ENCODE assay signal across 17 cellular contexts in the genomic region with DNA sequence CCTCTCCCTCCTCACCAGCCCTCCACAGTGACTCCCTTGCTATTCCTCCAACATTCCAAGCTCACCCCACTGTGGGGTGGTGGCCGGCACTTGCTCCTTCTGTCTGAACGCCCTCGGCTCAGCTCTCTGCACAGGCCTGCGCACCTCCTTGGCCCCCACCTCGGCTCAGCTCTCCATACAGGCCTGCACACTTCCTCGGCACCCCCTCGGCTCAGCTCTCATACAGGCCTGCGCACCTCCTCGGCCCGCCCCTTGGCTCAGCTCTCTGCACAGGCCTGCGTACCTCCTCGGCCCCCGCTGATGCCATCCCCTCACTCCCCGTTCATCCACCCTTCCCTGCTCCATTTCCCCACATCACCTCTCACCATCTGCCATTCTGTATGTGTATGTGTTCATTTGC.
DNase-seq lines count a peak whose midpoint lies in the region; ATAC-seq and TF ChIP-seq lines count a peak whose summit lies in the region.
"Had no signal": no experiment of that assay in that cellular context is flagged by ENCODE, and none has a peak within 500 bp of the region (broad histone marks: within the 10 kb centered on the region; RNA-seq: fewer than 3 reads in every experiment).

No MANE protein-coding gene starts in this region.

- H3K36me3 ChIP-seq in left ventricle myocardium inferior (peaks cover 45% of the 10 kb centered on the region), RWPE2 (ENCODE audit: low read depth) (no peaks in the 10 kb centered on the region), upper lobe of right lung (no peaks in the 10 kb centered on the region)

- POLR2A ChIA-PET in WTC11 (lab: Charles Lee): interaction anchor here (0.6 kb wide), 1 partner anchor 1066 kb away, joined by 3 read pairs; no protein-coding TSS in a partner anchor
- POLR2A ChIA-PET in naive thymus-derived CD8-positive, alpha-beta T cell (lab: Charles Lee): no interaction called here

- CTCF ChIA-PET in WTC11 (lab: Charles Lee): interaction anchor here (0.9 to 1.6 kb wide), 2 partner anchors 121 to 290 kb away, joined by 3 to 4 read pairs; no protein-coding TSS in a partner anchor

- H3K27me3 ChIP-seq in left ventricle myocardium inferior (ENCODE audit: low read depth) (no peaks in the 10 kb centered on the region), RWPE2 (ENCODE audit: insufficient read depth, poor library complexity, severe bottlenecking) (peaks cover 19% of the 10 kb centered on the region), upper lobe of right lung (no peaks in the 10 kb centered on the region)

- no peak overlapping the region for H3K27ac Mint-ChIP-seq in WTC11
- H3K27ac Mint-ChIP-seq in naive thymus-derived CD8-positive, alpha-beta T cell: no peak overlapping the region
- H3K27ac Mint-ChIP-seq: CD4-positive, CD25-positive, alpha-beta regulatory T cell; CD8-positive, alpha-beta T cell had no signal

- H3K4me1 ChIP-seq in left ventricle myocardium inferior (peaks cover 31% of the 10 kb centered on the region), RWPE2 (ENCODE audit: insufficient read depth, poor library complexity, severe bottlenecking) (no peaks in the 10 kb centered on the region), upper lobe of right lung (peaks cover 5% of the 10 kb centered on the region)
- H3K4me1 ChIP-seq: Caco-2 had no signal

- no peaks in the 10 kb centered on the region for H3K9me3 ChIP-seq in left ventricle myocardium inferior (replicated peaks)
- no peaks in the 10 kb centered on the region for H3K9me3 ChIP-seq in RWPE2 (ENCODE audit: severe bottlenecking)
- no peaks in the 10 kb centered on the region for H3K9me3 ChIP-seq in upper lobe of right lung
- H3K9me3 ChIP-seq: Caco-2 had no signal

- peaks cover 7% of the 10 kb centered on the region for H3K4me1 Mint-ChIP-seq in WTC11
- peaks cover 0 to 18% (median 3%) of the 10 kb centered on the region in 4 donors for H3K4me1 Mint-ChIP-seq in naive thymus-derived CD8-positive, alpha-beta T cell
- H3K4me1 Mint-ChIP-seq: CD4-positive, CD25-positive, alpha-beta regulatory T cell had no signal

- H3K27ac ChIP-seq in left ventricle myocardium inferior (replicated peaks) (no peak overlapping the region), RWPE2 (ENCODE audit: poor library complexity, severe bottlenecking) (no peak overlapping the region), upper lobe of right lung (no peak overlapping the region)
- H3K27ac ChIP-seq: GM23248 had no signal

- ATAC-seq in left ventricle myocardium superior (peak; percentile 6), RWPE2 (ENCODE audit: low read depth) (no peak), upper lobe of right lung (peak; percentile 44), WTC11 (no peak)
- ATAC-seq in naive thymus-derived CD8-positive, alpha-beta T cell: no peak
- ATAC-seq: CD8-positive, alpha-beta T cell had no signal

- no peak overlapping the region for H3K4me3 Mint-ChIP-seq in WTC11
- H3K4me3 Mint-ChIP-seq in naive thymus-derived CD8-positive, alpha-beta T cell: no peak overlapping the region
- H3K4me3 Mint-ChIP-seq: CD4-positive, CD25-positive, alpha-beta regulatory T cell; CD8-positive, alpha-beta T cell had no signal

- intact Hi-C loops in left ventricle myocardium superior (cut with micrococcal nuclease) (no loop called here), left ventricle myocardium inferior (cut with micrococcal nuclease) (no loop called here), posterior vena cava (cut with DNase I) (no loop called here), upper lobe of right lung (cut with DNase I) (no loop called here)

- H3K36me3 Mint-ChIP-seq in WTC11: no peaks in the 10 kb centered on the region
- H3K36me3 Mint-ChIP-seq in naive thymus-derived CD8-positive, alpha-beta T cell: no peaks in the 10 kb centered on the region
- H3K36me3 Mint-ChIP-seq: CD4-positive, CD25-positive, alpha-beta regulatory T cell; CD8-positive, alpha-beta T cell had no signal

- DNase-seq in left ventricle myocardium superior (no peak), left ventricle myocardium inferior (no peak), RWPE2 (ENCODE audit: low spot score) (peak; percentile 77), posterior vena cava (ENCODE audit: low spot score) (peak; percentile 45), upper lobe of right lung (no peak), GM20000 (ENCODE audit: low spot score) (no peak), WTC11 (ENCODE audit: low spot score) (no peak)
- DNase-seq in naive thymus-derived CD8-positive, alpha-beta T cell: no peak
- DNase-seq: C1 segment of cervical spinal cord; Caco-2; CD4-positive, CD25-positive, alpha-beta regulatory T cell; CD8-positive, alpha-beta T cell; DMS153; DND-41; GM23248; H7; HCEC 1CT had no signal

- H3K27me3 Mint-ChIP-seq in WTC11 (ENCODE audit: low read depth): no peaks in the 10 kb centered on the region
- H3K27me3 Mint-ChIP-seq in naive thymus-derived CD8-positive, alpha-beta T cell: peaks cover 0 to 8% (median 2%) of the 10 kb centered on the region in 5 donors
- H3K27me3 Mint-ChIP-seq: CD4-positive, CD25-positive, alpha-beta regulatory T cell had no signal

- TF ChIP-seq CTCF in left ventricle myocardium inferior (IDR thresholded peaks at IDR 0.05; ENCODE audit: borderline replicate concordance) (no peak), RWPE2 (IDR thresholded peaks at IDR 0.05; ENCODE audit: poor library complexity, severe bottlenecking) (no peak), upper lobe of right lung (IDR thresholded peaks at IDR 0.05) (no peak), GM20000 (IDR thresholded peaks at IDR 0.05; ENCODE audit: extremely low read depth, missing control alignments) (no peak), WTC11 (IDR thresholded peaks at IDR 0.05) (no peak)

- H3K4me3 ChIP-seq in left ventricle myocardium inferior (no peak overlapping the region), RWPE2 (ENCODE audit: severe bottlenecking) (no peak overlapping the region), upper lobe of right lung (no peak overlapping the region)
- H3K4me3 ChIP-seq: GM23248 had no signal

- H3K9me3 Mint-ChIP-seq in WTC11: no peaks in the 10 kb centered on the region
- H3K9me3 Mint-ChIP-seq in naive thymus-derived CD8-positive, alpha-beta T cell: no peaks in the 10 kb centered on the region
- H3K9me3 Mint-ChIP-seq: CD8-positive, alpha-beta T cell had no signal

TF ChIP-seq in WTC11, 78 proteins besides CTCF, POLR2A, EP300 and RAD21 (continues in another document):
- TF ChIP-seq NR1H2 (CRISPR knock-in tag; IDR thresholded peaks at IDR 0.05) (no peak), ZNF121 (CRISPR knock-in tag; IDR thresholded peaks at IDR 0.05) (no peak), NFE2L1 (CRISPR knock-in tag; IDR thresholded peaks at IDR 0.05) (no peak), NFATC4 (CRISPR knock-in tag; IDR thresholded peaks at IDR 0.05) (no peak), E2F1 (CRISPR knock-in tag; IDR thresholded peaks at IDR 0.05) (no peak), ZNF263 (CRISPR knock-in tag; IDR thresholded peaks at IDR 0.05; ENCODE audit: low read depth) (no peak), GABPB1 (CRISPR knock-in tag; IDR thresholded peaks at IDR 0.05) (no peak), ATF2 (CRISPR knock-in tag; IDR thresholded peaks at IDR 0.05; ENCODE audit: borderline replicate concordance, low read depth) (no peak), JAZF1 (CRISPR knock-in tag; IDR thresholded peaks at IDR 0.05) (no peak), CREB1 (CRISPR knock-in tag; IDR thresholded peaks at IDR 0.05) (no peak), ZBTB21 (CRISPR knock-in tag; IDR thresholded peaks at IDR 0.05; ENCODE audit: borderline replicate concordance) (no peak), TEAD1 (CRISPR knock-in tag; IDR thresholded peaks at IDR 0.05) (no peak)
- TF ChIP-seq, protein P1, sequence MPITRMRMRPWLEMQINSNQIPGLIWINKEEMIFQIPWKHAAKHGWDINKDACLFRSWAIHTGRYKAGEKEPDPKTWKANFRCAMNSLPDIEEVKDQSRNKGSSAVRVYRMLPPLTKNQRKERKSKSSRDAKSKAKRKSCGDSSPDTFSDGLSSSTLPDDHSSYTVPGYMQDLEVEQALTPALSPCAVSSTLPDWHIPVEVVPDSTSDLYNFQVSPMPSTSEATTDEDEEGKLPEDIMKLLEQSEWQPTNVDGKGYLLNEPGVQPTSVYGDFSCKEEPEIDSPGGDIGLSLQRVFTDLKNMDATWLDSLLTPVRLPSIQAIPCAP (CRISPR knock-in tag; IDR thresholded peaks at IDR 0.05): no peak
- TF ChIP-seq, protein P2, sequence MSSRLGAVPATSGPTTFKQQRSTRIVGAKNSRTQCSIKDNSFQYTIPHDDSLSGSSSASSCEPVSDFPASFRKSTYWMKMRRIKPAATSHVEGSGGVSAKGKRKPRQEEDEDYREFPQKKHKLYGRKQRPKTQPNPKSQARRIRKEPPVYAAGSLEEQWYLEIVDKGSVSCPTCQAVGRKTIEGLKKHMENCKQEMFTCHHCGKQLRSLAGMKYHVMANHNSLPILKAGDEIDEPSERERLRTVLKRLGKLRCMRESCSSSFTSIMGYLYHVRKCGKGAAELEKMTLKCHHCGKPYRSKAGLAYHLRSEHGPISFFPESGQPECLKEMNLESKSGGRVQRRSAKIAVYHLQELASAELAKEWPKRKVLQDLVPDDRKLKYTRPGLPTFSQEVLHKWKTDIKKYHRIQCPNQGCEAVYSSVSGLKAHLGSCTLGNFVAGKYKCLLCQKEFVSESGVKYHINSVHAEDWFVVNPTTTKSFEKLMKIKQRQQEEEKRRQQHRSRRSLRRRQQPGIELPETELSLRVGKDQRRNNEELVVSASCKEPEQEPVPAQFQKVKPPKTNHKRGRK (CRISPR knock-in tag; IDR thresholded peaks at IDR 0.05; ENCODE audit: borderline replicate concordance): no peak

Comparison
In these comparisons a context has a peak if more than half of its experiments do, and no peak if none do; other contexts are left out.
1. ATAC-seq: peak in left ventricle myocardium superior (single experiment) and upper lobe of right lung (single experiment); none in RWPE2 (single experiment), WTC11 (single experiment) and naive thymus-derived CD8-positive, alpha-beta T cell (0 of 2).
2. DNase-seq: peak in RWPE2 (single experiment) and posterior vena cava (single experiment); none in left ventricle myocardium superior (single experiment), left ventricle myocardium inferior (single experiment), upper lobe of right lung (single experiment), GM20000 (single experiment), WTC11 (single experiment) and naive thymus-derived CD8-positive, alpha-beta T cell (0 of 10).